In genomic region chr10:80493482-80494021, GRCh38 we compare ENCODE assay signal across 8 cellular contexts. TPM values are rescaled to one million over a fixed set of nuclear protein-coding genes. Genes with fewer than 3 reads are reported as not detected.
DNase-seq lines count a peak whose midpoint lies in the region; ATAC-seq and TF ChIP-seq lines count a peak whose summit lies in the region.

No MANE protein-coding gene starts in this region.

- 0 out of 2 replicates have a peak, but pooled peaks cover 4% of the 10 kb centered on the region for H3K9me3 ChIP-seq in OCI-LY1 (ENCODE audit: low read length)
- H3K9me3 ChIP-seq in esophagus (ENCODE audit: control insufficient read depth in 2 of 2, insufficient read depth in 1 of 2, low read depth in 1 of 2, low read length in 1 of 2), result no peaks in the 10 kb centered on the region
- H3K9me3 ChIP-seq in smooth muscle cell (replicated peaks; ENCODE audit: low read depth), result no peaks in the 10 kb centered on the region

- peak; percentile 63 for ATAC-seq in GM21576 (IDR thresholded peaks at IDR 0.05; ENCODE audit: unreplicated experiment)

- no peak for TF ChIP-seq CTCF in OCI-LY1 (IDR thresholded peaks at IDR 0.05; ENCODE audit: low read length)
- TF ChIP-seq CTCF in smooth muscle cell (IDR thresholded peaks at IDR 0.05; ENCODE audit: borderline replicate concordance, insufficient read depth, poor library complexity, severe bottlenecking), result no peak

- H3K4me1 ChIP-seq in OCI-LY1 (ENCODE audit: insufficient read depth, low read length, severe bottlenecking) (peaks cover 21% of the 10 kb centered on the region), esophagus (ENCODE audit: control insufficient read depth in 2 of 2, insufficient read depth in 2 of 2, low read length in 1 of 2) (peaks cover 10 to 33% of the 10 kb centered on the region in 2 donors), smooth muscle cell (ENCODE audit: low read depth) (peaks cover 24% of the 10 kb centered on the region)

- no peaks in the 10 kb centered on the region for H3K9me2 ChIP-seq in OCI-LY1 (ENCODE audit: low read depth, low read length)

- H3K9ac ChIP-seq in OCI-LY1 (ENCODE audit: low read length), result no peak overlapping the region
- no peak overlapping the region for H3K9ac ChIP-seq in smooth muscle cell (ENCODE audit: low read depth)

- H3K36me3 ChIP-seq in OCI-LY1 (ENCODE audit: insufficient read depth, low read length), result peaks cover 80% of the 10 kb centered on the region
- H3K36me3 ChIP-seq in esophagus (ENCODE audit: control insufficient read depth in 2 of 2, insufficient read depth in 2 of 2, low read length in 1 of 2), result peaks cover 16 to 29% of the 10 kb centered on the region in 2 donors
- no peaks in the 10 kb centered on the region for H3K36me3 ChIP-seq in smooth muscle cell (ENCODE audit: low read depth)
- peaks cover 2% of the 10 kb centered on the region for H3K36me3 ChIP-seq in H7 (replicated peaks; ENCODE audit: control insufficient read depth, insufficient read depth, low read length)

- H3K79me2 ChIP-seq in OCI-LY1 (ENCODE audit: insufficient read depth, low read length) (peaks cover 10% of the 10 kb centered on the region; the same call in 1 of the 2 replicates), smooth muscle cell (ENCODE audit: low read depth) (peaks cover 79% of the 10 kb centered on the region)

- peak; percentile 41 for DNase-seq in GM04504 (ENCODE audit: low read depth)
- DNase-seq in smooth muscle cell (lab: John Stamatoyannopoulos, UW; ENCODE audit: unreplicated experiment), result no peak
- DNase-seq in globus pallidus (ENCODE audit: low spot score), result no peak
- DNase-seq in RPMI8226, result no peak
- no peak for DNase-seq in H7

- no peak overlapping the region for H3K4me3 ChIP-seq in OCI-LY1 (ENCODE audit: low read depth, low read length, poor library complexity, severe bottlenecking)
- no peak overlapping the region for H3K4me3 ChIP-seq in esophagus (ENCODE audit: low read depth in 1 of 2, low read length in 2 of 2)
- no peak overlapping the region for H3K4me3 ChIP-seq in smooth muscle cell
- H3K4me3 ChIP-seq in H7 (ENCODE audit: insufficient read depth, low read depth, low read length), result no peak overlapping the region

- no peak overlapping the region for H2AFZ ChIP-seq in OCI-LY1 (ENCODE audit: low read length)
- H2AFZ ChIP-seq in smooth muscle cell (ENCODE audit: low read depth), result no peak overlapping the region

- peak overlapping the region; percentile 59 for H3K27ac ChIP-seq in OCI-LY1 (ENCODE audit: low read depth, low read length, poor library complexity, severe bottlenecking)
- peak overlapping the region; percentile 51 to 62 for H3K27ac ChIP-seq in esophagus (ENCODE audit: low read depth in 2 of 2, low read length in 1 of 2)
- H3K27ac ChIP-seq in smooth muscle cell (ENCODE audit: low read depth), result peak overlapping the region; percentile 70

- H4K20me1 ChIP-seq in OCI-LY1 (ENCODE audit: insufficient read depth, low read length), result no peaks in the 10 kb centered on the region
- peaks cover 20% of the 10 kb centered on the region for H4K20me1 ChIP-seq in smooth muscle cell (ENCODE audit: low read depth)

- H3K4me2 ChIP-seq in OCI-LY1 (ENCODE audit: low read length) (peak overlapping the region; percentile 18; the same call in 1 of the 2 replicates), smooth muscle cell (peak overlapping the region; percentile 43)

- WGBS in esophagus, 2 donors, result 10 to 21% methylated on average over 4 of the region's 4 CpGs
- WGBS in smooth muscle cell (ENCODE audit: low lambda C conversion rate), result 45% methylated on average over 4 of the region's 4 CpGs

- H3F3A ChIP-seq in OCI-LY1 (ENCODE audit: insufficient read depth, low read length) (no peaks in the 10 kb centered on the region), smooth muscle cell (ENCODE audit: low read depth) (peaks cover 16% of the 10 kb centered on the region)

- H3K27me3 ChIP-seq in OCI-LY1 (ENCODE audit: insufficient read depth, low read length) (no peaks in the 10 kb centered on the region), esophagus (ENCODE audit: control insufficient read depth in 1 of 2, insufficient read depth in 2 of 2, low read length in 2 of 2) (no peaks in the 10 kb centered on the region), smooth muscle cell (ENCODE audit: low read depth) (no peaks in the 10 kb centered on the region), H7 (ENCODE audit: control insufficient read depth, insufficient read depth, low read length) (no peaks in the 10 kb centered on the region)

RNA-seq across cellular contexts. Expression of gene TSPAN14, which starts 39.4 kb away (rescaled TPM):
- polyA plus RNA-seq in esophagus (10 to 100 TPM; 50.6 to 63.2 TPM), smooth muscle cell (46.3 and 82.5 TPM in 2 replicates)
- total RNA-seq in smooth muscle cell, result 39.8 and 42.7 TPM in 2 replicates
- 36.3 and 37.6 TPM in 2 replicates for total RNA-seq in H7 (2014; rRNA removed; shearing (Covaris generic))

RNA-seq across cellular contexts. Expression of gene SH2D4B, which starts 44.1 kb away (rescaled TPM):
- polyA plus RNA-seq in esophagus (under 1 TPM in 1 of 2 donors, not detected in 1; 0.02 TPM), smooth muscle cell (not detected in 2 replicates)
- total RNA-seq in smooth muscle cell, result 0.13 and 0.40 TPM in 2 replicates
- not detected in 2 replicates for total RNA-seq in H7 (2014; rRNA removed; shearing (Covaris generic))
